Comparison of ENCODE assay signal across 1 cellular context in the genomic region with DNA sequence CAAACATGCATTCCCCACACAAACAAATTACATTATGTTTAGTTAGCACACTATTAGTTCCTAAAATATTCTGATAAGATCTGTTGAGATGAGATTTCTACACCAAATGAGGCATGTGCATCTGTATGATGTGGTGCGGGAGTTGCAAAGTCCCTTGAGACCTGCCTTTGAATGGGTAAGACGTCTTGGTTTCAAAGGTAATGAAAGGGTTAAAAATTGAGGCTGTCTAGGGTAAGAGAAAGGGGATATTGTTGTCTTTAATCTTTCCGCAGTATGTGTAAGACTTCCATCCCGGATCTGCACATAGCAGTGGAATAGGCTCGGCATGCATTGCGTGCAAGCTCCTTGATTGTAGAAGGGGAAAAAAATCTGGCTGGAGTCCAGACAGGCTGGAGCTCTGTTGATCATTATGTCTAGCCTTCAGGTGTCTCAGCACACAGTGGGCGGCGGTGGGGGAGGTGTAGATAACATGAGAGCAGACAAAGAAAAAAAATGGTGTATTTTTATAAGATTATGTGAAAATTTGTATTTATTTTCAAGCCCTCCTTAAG.
TF ChIP-seq lines count a peak whose summit lies in the region.

No MANE protein-coding gene starts in this region.

TF ChIP-seq in HEK293, 187 proteins besides CTCF, POLR2A, EP300 and RAD21 (continued from another document and continues in another):
- TF ChIP-seq ZNF48 (tag by site-specific recombination; IDR thresholded peaks at IDR 0.05) (no peak), GLIS2 (tag by site-specific recombination; IDR thresholded peaks at IDR 0.05) (no peak), ZFHX2 (tag by site-specific recombination; conservative IDR thresholded peaks at IDR 0.05) (peak; percentile 74), ZNF391 (tag by site-specific recombination; IDR thresholded peaks at IDR 0.05; ENCODE audit: borderline replicate concordance, low read depth) (no peak; the same call in 1 of the 2 replicates), YY2 (tag by site-specific recombination; IDR thresholded peaks at IDR 0.05) (no peak), FEZF1 (tag by site-specific recombination; IDR thresholded peaks at IDR 0.05) (peak; percentile 60; the same call in 1 of the 2 replicates), ZNF623 (tag by site-specific recombination; IDR thresholded peaks at IDR 0.05) (no peak), ZFP3 (tag by site-specific recombination; IDR thresholded peaks at IDR 0.05; ENCODE audit: low read depth) (no peak), ZNF404 (tag by site-specific recombination; IDR thresholded peaks at IDR 0.05) (no peak), ZNF266 (tag by site-specific recombination; IDR thresholded peaks at IDR 0.05; ENCODE audit: low read depth) (no peak), ZNF16 (tag by site-specific recombination; IDR thresholded peaks at IDR 0.05; ENCODE audit: low read depth) (no peak), ZNF776 (tag by site-specific recombination; IDR thresholded peaks at IDR 0.05; ENCODE audit: borderline replicate concordance) (no peak), ZNF10 (tag by site-specific recombination; IDR thresholded peaks at IDR 0.05) (peak; percentile 71), ZNF121 (tag by site-specific recombination; IDR thresholded peaks at IDR 0.05) (no peak), ZNF621 (tag by site-specific recombination; IDR thresholded peaks at IDR 0.05) (no peak), ZNF354C (tag by site-specific recombination; IDR thresholded peaks at IDR 0.05; ENCODE audit: borderline replicate concordance, low read depth) (no peak), GFI1B (tag by site-specific recombination; IDR thresholded peaks at IDR 0.05) (no peak), ZNF335 (tag by site-specific recombination; conservative IDR thresholded peaks at IDR 0.05) (peak; percentile 49), RBAK (tag by site-specific recombination; IDR thresholded peaks at IDR 0.05) (no peak), ZNF140 (tag by site-specific recombination; IDR thresholded peaks at IDR 0.05) (no peak), ZFP41 (tag by site-specific recombination; IDR thresholded peaks at IDR 0.05; ENCODE audit: borderline replicate concordance) (no peak), ZNF610 (tag by site-specific recombination; IDR thresholded peaks at IDR 0.05; ENCODE audit: borderline replicate concordance) (peak; percentile 69), ZNF624 (tag by site-specific recombination; IDR thresholded peaks at IDR 0.05) (no peak), KLF10 (tag by site-specific recombination; IDR thresholded peaks at IDR 0.05) (peak; percentile 69; the same call in 1 of the 2 replicates), SCRT2 (tag by site-specific recombination; IDR thresholded peaks at IDR 0.05) (peak; percentile 93), ZNF175 (tag by site-specific recombination; IDR thresholded peaks at IDR 0.05) (no peak), ZNF155 (tag by site-specific recombination; IDR thresholded peaks at IDR 0.05) (no peak), KLF9 (tag by site-specific recombination; IDR thresholded peaks at IDR 0.05; ENCODE audit: low read depth) (no peak), ZNF555 (tag by site-specific recombination; conservative IDR thresholded peaks at IDR 0.05) (no peak), ZNF324 (tag by site-specific recombination; IDR thresholded peaks at IDR 0.05) (peak; percentile 73; the same call in 1 of the 2 replicates), ZNF747 (tag by site-specific recombination; IDR thresholded peaks at IDR 0.05) (no peak), ZNF830 (tag by site-specific recombination; IDR thresholded peaks at IDR 0.05; ENCODE audit: low read depth) (no peak), ZNF529 (tag by site-specific recombination; IDR thresholded peaks at IDR 0.05; ENCODE audit: insufficient replicate concordance) (peak; percentile 18), ZNF654 (tag by site-specific recombination; IDR thresholded peaks at IDR 0.05; ENCODE audit: low read depth) (no peak), ZNF169 (tag by site-specific recombination; IDR thresholded peaks at IDR 0.05) (no peak), ZNF544 (tag by site-specific recombination; IDR thresholded peaks at IDR 0.05) (no peak), ZNF548 (tag by site-specific recombination; IDR thresholded peaks at IDR 0.05) (no peak), ZNF202 (tag by site-specific recombination; IDR thresholded peaks at IDR 0.05; ENCODE audit: borderline replicate concordance) (no peak), ZNF626 (tag by site-specific recombination; IDR thresholded peaks at IDR 0.05) (no peak)
- TF ChIP-seq, protein P1, sequence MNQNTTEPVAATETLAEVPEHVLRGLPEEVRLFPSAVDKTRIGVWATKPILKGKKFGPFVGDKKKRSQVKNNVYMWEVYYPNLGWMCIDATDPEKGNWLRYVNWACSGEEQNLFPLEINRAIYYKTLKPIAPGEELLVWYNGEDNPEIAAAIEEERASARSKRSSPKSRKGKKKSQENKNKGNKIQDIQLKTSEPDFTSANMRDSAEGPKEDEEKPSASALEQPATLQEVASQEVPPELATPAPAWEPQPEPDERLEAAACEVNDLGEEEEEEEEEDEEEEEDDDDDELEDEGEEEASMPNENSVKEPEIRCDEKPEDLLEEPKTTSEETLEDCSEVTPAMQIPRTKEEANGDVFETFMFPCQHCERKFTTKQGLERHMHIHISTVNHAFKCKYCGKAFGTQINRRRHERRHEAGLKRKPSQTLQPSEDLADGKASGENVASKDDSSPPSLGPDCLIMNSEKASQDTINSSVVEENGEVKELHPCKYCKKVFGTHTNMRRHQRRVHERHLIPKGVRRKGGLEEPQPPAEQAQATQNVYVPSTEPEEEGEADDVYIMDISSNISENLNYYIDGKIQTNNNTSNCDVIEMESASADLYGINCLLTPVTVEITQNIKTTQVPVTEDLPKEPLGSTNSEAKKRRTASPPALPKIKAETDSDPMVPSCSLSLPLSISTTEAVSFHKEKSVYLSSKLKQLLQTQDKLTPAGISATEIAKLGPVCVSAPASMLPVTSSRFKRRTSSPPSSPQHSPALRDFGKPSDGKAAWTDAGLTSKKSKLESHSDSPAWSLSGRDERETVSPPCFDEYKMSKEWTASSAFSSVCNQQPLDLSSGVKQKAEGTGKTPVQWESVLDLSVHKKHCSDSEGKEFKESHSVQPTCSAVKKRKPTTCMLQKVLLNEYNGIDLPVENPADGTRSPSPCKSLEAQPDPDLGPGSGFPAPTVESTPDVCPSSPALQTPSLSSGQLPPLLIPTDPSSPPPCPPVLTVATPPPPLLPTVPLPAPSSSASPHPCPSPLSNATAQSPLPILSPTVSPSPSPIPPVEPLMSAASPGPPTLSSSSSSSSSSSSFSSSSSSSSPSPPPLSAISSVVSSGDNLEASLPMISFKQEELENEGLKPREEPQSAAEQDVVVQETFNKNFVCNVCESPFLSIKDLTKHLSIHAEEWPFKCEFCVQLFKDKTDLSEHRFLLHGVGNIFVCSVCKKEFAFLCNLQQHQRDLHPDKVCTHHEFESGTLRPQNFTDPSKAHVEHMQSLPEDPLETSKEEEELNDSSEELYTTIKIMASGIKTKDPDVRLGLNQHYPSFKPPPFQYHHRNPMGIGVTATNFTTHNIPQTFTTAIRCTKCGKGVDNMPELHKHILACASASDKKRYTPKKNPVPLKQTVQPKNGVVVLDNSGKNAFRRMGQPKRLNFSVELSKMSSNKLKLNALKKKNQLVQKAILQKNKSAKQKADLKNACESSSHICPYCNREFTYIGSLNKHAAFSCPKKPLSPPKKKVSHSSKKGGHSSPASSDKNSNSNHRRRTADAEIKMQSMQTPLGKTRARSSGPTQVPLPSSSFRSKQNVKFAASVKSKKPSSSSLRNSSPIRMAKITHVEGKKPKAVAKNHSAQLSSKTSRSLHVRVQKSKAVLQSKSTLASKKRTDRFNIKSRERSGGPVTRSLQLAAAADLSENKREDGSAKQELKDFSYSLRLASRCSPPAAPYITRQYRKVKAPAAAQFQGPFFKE (tag by site-specific recombination; IDR thresholded peaks at IDR 0.05; ENCODE audit: borderline replicate concordance), result no peak
- TF ChIP-seq, protein P2, sequence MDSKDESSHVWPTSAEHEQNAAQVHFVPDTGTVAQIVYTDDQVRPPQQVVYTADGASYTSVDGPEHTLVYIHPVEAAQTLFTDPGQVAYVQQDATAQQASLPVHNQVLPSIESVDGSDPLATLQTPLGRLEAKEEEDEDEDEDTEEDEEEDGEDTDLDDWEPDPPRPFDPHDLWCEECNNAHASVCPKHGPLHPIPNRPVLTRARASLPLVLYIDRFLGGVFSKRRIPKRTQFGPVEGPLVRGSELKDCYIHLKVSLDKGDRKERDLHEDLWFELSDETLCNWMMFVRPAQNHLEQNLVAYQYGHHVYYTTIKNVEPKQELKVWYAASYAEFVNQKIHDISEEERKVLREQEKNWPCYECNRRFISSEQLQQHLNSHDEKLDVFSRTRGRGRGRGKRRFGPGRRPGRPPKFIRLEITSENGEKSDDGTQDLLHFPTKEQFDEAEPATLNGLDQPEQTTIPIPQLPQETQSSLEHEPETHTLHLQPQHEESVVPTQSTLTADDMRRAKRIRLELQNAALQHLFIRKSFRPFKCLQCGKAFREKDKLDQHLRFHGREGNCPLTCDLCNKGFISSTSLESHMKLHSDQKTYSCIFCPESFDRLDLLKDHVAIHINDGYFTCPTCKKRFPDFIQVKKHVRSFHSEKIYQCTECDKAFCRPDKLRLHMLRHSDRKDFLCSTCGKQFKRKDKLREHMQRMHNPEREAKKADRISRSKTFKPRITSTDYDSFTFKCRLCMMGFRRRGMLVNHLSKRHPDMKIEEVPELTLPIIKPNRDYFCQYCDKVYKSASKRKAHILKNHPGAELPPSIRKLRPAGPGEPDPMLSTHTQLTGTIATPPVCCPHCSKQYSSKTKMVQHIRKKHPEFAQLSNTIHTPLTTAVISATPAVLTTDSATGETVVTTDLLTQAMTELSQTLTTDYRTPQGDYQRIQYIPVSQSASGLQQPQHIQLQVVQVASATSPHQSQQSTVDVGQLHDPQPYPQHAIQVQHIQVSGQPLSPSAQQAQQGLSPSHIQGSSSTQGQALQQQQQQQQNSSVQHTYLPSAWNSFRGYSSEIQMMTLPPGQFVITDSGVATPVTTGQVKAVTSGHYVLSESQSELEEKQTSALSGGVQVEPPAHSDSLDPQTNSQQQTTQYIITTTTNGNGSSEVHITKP (tag by site-specific recombination; IDR thresholded peaks at IDR 0.05), result peak; percentile 79
- TF ChIP-seq, protein P3, sequence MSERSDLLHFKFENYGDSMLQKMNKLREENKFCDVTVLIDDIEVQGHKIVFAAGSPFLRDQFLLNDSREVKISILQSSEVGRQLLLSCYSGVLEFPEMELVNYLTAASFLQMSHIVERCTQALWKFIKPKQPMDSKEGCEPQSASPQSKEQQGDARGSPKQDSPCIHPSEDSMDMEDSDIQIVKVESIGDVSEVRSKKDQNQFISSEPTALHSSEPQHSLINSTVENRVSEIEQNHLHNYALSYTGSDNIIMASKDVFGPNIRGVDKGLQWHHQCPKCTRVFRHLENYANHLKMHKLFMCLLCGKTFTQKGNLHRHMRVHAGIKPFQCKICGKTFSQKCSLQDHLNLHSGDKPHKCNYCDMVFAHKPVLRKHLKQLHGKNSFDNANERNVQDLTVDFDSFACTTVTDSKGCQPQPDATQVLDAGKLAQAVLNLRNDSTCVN (tag by site-specific recombination; optimal IDR thresholded peaks at IDR 0.05), result no peak
- TF ChIP-seq, protein P4, sequence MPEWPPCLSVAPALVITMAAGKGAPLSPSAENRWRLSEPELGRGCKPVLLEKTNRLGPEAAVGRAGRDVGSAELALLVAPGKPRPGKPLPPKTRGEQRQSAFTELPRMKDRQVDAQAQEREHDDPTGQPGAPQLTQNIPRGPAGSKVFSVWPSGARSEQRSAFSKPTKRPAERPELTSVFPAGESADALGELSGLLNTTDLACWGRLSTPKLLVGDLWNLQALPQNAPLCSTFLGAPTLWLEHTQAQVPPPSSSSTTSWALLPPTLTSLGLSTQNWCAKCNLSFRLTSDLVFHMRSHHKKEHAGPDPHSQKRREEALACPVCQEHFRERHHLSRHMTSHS (tag by site-specific recombination; IDR thresholded peaks at IDR 0.05), result no peak
- TF ChIP-seq, protein P5, sequence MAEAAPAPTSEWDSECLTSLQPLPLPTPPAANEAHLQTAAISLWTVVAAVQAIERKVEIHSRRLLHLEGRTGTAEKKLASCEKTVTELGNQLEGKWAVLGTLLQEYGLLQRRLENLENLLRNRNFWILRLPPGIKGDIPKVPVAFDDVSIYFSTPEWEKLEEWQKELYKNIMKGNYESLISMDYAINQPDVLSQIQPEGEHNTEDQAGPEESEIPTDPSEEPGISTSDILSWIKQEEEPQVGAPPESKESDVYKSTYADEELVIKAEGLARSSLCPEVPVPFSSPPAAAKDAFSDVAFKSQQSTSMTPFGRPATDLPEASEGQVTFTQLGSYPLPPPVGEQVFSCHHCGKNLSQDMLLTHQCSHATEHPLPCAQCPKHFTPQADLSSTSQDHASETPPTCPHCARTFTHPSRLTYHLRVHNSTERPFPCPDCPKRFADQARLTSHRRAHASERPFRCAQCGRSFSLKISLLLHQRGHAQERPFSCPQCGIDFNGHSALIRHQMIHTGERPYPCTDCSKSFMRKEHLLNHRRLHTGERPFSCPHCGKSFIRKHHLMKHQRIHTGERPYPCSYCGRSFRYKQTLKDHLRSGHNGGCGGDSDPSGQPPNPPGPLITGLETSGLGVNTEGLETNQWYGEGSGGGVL (tag by site-specific recombination; IDR thresholded peaks at IDR 0.05), result no peak
- TF ChIP-seq, protein P6, sequence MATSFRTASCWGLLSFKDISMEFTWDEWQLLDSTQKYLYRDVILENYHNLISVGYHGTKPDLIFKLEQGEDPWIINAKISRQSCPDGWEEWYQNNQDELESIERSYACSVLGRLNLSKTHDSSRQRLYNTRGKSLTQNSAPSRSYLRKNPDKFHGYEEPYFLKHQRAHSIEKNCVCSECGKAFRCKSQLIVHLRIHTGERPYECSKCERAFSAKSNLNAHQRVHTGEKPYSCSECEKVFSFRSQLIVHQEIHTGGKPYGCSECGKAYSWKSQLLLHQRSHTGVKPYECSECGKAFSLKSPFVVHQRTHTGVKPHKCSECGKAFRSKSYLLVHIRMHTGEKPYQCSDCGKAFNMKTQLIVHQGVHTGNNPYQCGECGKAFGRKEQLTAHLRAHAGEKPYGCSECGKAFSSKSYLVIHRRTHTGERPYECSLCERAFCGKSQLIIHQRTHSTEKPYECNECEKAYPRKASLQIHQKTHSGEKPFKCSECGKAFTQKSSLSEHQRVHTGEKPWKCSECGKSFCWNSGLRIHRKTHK (tag by site-specific recombination; IDR thresholded peaks at IDR 0.05), result no peak
- TF ChIP-seq, protein P7, sequence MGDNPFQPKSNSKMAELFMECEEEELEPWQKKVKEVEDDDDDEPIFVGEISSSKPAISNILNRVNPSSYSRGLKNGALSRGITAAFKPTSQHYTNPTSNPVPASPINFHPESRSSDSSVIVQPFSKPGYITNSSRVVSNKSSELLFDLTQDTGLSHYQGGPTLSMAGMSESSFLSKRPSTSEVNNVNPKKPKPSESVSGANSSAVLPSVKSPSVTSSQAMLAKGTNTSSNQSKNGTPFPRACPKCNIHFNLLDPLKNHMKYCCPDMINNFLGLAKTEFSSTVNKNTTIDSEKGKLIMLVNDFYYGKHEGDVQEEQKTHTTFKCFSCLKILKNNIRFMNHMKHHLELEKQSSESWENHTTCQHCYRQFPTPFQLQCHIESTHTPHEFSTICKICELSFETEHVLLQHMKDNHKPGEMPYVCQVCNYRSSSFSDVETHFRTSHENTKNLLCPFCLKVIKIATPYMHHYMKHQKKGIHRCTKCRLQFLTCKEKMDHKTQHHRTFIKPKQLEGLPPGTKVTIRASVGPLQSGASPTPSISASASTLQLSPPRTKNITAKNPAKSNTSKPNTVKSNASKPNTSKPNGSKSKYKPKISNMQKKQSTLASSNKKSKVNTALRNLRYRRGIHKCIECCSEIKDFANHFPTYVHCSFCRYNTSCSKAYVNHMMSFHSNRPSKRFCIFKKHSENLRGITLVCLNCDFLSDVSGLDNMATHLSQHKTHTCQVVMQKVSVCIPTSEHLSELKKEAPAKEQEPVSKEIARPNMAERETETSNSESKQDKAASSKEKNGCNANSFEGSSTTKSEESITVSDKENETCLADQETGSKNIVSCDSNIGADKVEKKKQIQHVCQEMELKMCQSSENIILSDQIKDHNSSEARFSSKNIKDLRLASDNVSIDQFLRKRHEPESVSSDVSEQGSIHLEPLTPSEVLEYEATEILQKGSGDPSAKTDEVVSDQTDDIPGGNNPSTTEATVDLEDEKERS (tag by site-specific recombination; IDR thresholded peaks at IDR 0.05), result no peak
